ENCODE assay signal across 14 cellular contexts in genomic region chr5:171534009-171534895, GRCh38.
DNase-seq lines count a peak whose midpoint lies in the region; ATAC-seq and TF ChIP-seq lines count a peak whose summit lies in the region.
"Had no signal": no experiment of that assay in that cellular context is flagged by ENCODE, and none has a peak within 500 bp of the region (broad histone marks: within the 10 kb centered on the region; RNA-seq: fewer than 3 reads in every experiment).

No MANE protein-coding gene starts in this region.

- H3K4me3 ChIP-seq in PC-9: no peak overlapping the region
- no peak overlapping the region for H3K4me3 ChIP-seq in epithelial cell of esophagus (ENCODE audit: low read length)
- H3K4me3 ChIP-seq: ovary, skin epidermis had no signal

- H3K36me3 ChIP-seq in PC-9 (ENCODE audit: low read depth): no peaks in the 10 kb centered on the region
- H3K36me3 ChIP-seq: ovary had no signal

- no peak for ATAC-seq in activated CD4-positive, CD25-positive, alpha-beta regulatory T cell treated with anti-CD3 and anti-CD28 coated beads, Interleukin-2, amount 50 U/mL, for 24 hours

- H3K9me3 Mint-ChIP-seq in type B pancreatic cell: peaks cover 8% of the 10 kb centered on the region

- CTCF ChIA-PET in PC-9 (lab: Charles Lee): interaction anchor here (0.6 kb wide), 2 partner anchors 111 to 113 kb away, joined by 3 to 12 read pairs; no protein-coding TSS in a partner anchor

- peak overlapping the region; percentile 39 for H3K4me2 ChIP-seq in PC-9

- H3K4me3 Mint-ChIP-seq in type B pancreatic cell: no peak overlapping the region

- no peaks in the 10 kb centered on the region for H3K9me3 ChIP-seq in PC-9 (ENCODE audit: insufficient read depth, low read depth)
- H3K9me3 ChIP-seq: ovary had no signal

- H4K20me1 ChIP-seq in PC-9 (ENCODE audit: insufficient read depth): no peaks in the 10 kb centered on the region

- no peaks in the 10 kb centered on the region for H3K27me3 Mint-ChIP-seq in type B pancreatic cell

- peaks cover 19% of the 10 kb centered on the region for H3K4me1 Mint-ChIP-seq in type B pancreatic cell (ENCODE audit: unreplicated experiment)

- peak overlapping the region; percentile 72 for H3K27ac ChIP-seq in PC-9
- H3K27ac ChIP-seq: ovary, skin epidermis, VCaP had no signal

- no peaks in the 10 kb centered on the region for H3K9me2 ChIP-seq in PC-9 (ENCODE audit: insufficient read depth)

- no peaks in the 10 kb centered on the region for H3K36me3 Mint-ChIP-seq in type B pancreatic cell

- peaks cover 21% of the 10 kb centered on the region; the same call in 1 of the 2 replicates for H3F3A ChIP-seq in PC-9 (ENCODE audit: insufficient read depth, low read depth)

- no TSS peak for BruUV-seq in PC-9 (replicated peaks; lab: Mats Ljungman, UMichigan)

- no peaks in the 10 kb centered on the region for H3K79me2 ChIP-seq in PC-9 (ENCODE audit: low read depth)

- H3K4me1 ChIP-seq in PC-9 (replicated peaks; ENCODE audit: insufficient read depth): peaks cover 56% of the 10 kb centered on the region

- POLR2A ChIA-PET in PC-9 (lab: Charles Lee; ENCODE audit: unreplicated experiment): interaction anchor here (0.7 kb wide), 1 partner anchor 145 kb away, joined by 4 read pairs; no protein-coding TSS in a partner anchor

- no peak overlapping the region for H2AFZ ChIP-seq in PC-9

- H3K27ac Mint-ChIP-seq in type B pancreatic cell: peak overlapping the region; percentile 79

- intact Hi-C loops in PC-9 (cut with micrococcal nuclease; ENCODE audit: unreplicated experiment): loop anchor here (2.0 kb wide), 1 partner anchor 13 kb away; no protein-coding TSS in a partner anchor

- H3K27me3 ChIP-seq in PC-9 (ENCODE audit: insufficient read depth, low read depth): no peaks in the 10 kb centered on the region
- H3K27me3 ChIP-seq: ovary had no signal

- no peak for TF ChIP-seq CTCF in PC-9 (conservative IDR thresholded peaks at IDR 0.05)
- TF ChIP-seq CTCF in epithelial cell of esophagus (IDR thresholded peaks at IDR 0.05; ENCODE audit: insufficient read depth, low read depth, low read length, missing control alignments): no peak
- no peak for TF ChIP-seq CTCF in type B pancreatic cell (conservative IDR thresholded peaks at IDR 0.05)

- peak; percentile 7 to 13 for DNase-seq in stimulated activated CD4-positive, alpha-beta T cell treated with anti-CD3 and anti-CD28 coated beads, Interleukin-15, amount 100 ng/mL, for 48 hours (ENCODE audit: low read depth in 2 of 2)
- no peak for DNase-seq in stimulated activated CD4-positive, alpha-beta T cell treated with anti-CD3 and anti-CD28 coated beads, Interleukin-4, amount 100 ng/mL, for 1 hour
- DNase-seq in PC-9 (peak; percentile 70 to 85), epithelial cell of esophagus (ENCODE audit: low read depth) (peak; percentile 39), type B pancreatic cell (ENCODE audit: extremely low spot score, unreplicated experiment) (peak; percentile 32), NCI-H146 treated with DMSO at 0.1 percent for 48 hours (lab: John Stamatoyannopoulos, UW; ENCODE audit: unreplicated experiment) (no peak)
- DNase-seq: C1 segment of cervical spinal cord, DMS53, NCI-H187, NCI-H524 treated with DMSO at 0.1 percent for 48 hours, ovary had no signal

Comparison
In these comparisons a context has a peak if more than half of its experiments do, and no peak if none do; other contexts are left out.
1. DNase-seq: peak in stimulated activated CD4-positive, alpha-beta T cell treated with anti-CD3 and anti-CD28 coated beads, Interleukin-15, amount 100 ng/mL, for 48 hours (2 of 2), PC-9 (2 of 2), epithelial cell of esophagus (single experiment) and type B pancreatic cell (single experiment); none in stimulated activated CD4-positive, alpha-beta T cell treated with anti-CD3 and anti-CD28 coated beads, Interleukin-4, amount 100 ng/mL, for 1 hour (single experiment) and NCI-H146 treated with DMSO at 0.1 percent for 48 hours (single experiment).